19 cellular contexts compared by ENCODE assay signal in genomic region chr16:49601541-49601940, GRCh38.
DNase-seq lines count a peak whose midpoint lies in the region; ATAC-seq and TF ChIP-seq lines count a peak whose summit lies in the region.
"Had no signal": no experiment of that assay in that cellular context is flagged by ENCODE, and none has a peak within 500 bp of the region (broad histone marks: within the 10 kb centered on the region; RNA-seq: fewer than 3 reads in every experiment).

No MANE protein-coding gene starts in this region.

- H3K27ac Mint-ChIP-seq in type B pancreatic cell (no peak overlapping the region), CD14-positive monocyte (no peak overlapping the region)
- H3K27ac Mint-ChIP-seq in activated CD4-positive, alpha-beta T cell treated with anti-CD3 and anti-CD28 coated beads, Interleukin-2, amount 10 ng/mL, durations not matched to agents 24 days and 14 days, result no peak overlapping the region
- H3K27ac Mint-ChIP-seq: CD8-positive, alpha-beta memory T cell; HFFc6 had no signal

- H3K27me3 Mint-ChIP-seq in type B pancreatic cell, result peaks cover 4% of the 10 kb centered on the region
- peaks cover 0 to 4% (median 3%) of the 10 kb centered on the region in 3 donors for H3K27me3 Mint-ChIP-seq in CD14-positive monocyte (ENCODE audit: low read depth in 3 of 3)
- H3K27me3 Mint-ChIP-seq in activated CD4-positive, alpha-beta T cell treated with anti-CD3 and anti-CD28 coated beads, Interleukin-2, amount 10 ng/mL, durations not matched to agents 24 days and 14 days, result no peaks in the 10 kb centered on the region

- H3K9me3 Mint-ChIP-seq in type B pancreatic cell, result no peaks in the 10 kb centered on the region
- no peaks in the 10 kb centered on the region for H3K9me3 Mint-ChIP-seq in CD14-positive monocyte
- H3K9me3 Mint-ChIP-seq in activated CD4-positive, alpha-beta T cell treated with anti-CD3 and anti-CD28 coated beads, Interleukin-2, amount 10 ng/mL, durations not matched to agents 24 days and 14 days, result no peaks in the 10 kb centered on the region
- H3K9me3 Mint-ChIP-seq: CD8-positive, alpha-beta memory T cell; HFFc6 had no signal

- TF ChIP-seq CTCF in type B pancreatic cell (conservative IDR thresholded peaks at IDR 0.05) (no peak), CD14-positive monocyte (IDR thresholded peaks at IDR 0.05) (no peak)

- H3K36me3 Mint-ChIP-seq in type B pancreatic cell (no peaks in the 10 kb centered on the region), CD14-positive monocyte (no peaks in the 10 kb centered on the region)
- no peaks in the 10 kb centered on the region for H3K36me3 Mint-ChIP-seq in activated CD4-positive, alpha-beta T cell treated with anti-CD3 and anti-CD28 coated beads, Interleukin-2, amount 10 ng/mL, durations not matched to agents 24 days and 14 days (ENCODE audit: low read depth)
- H3K36me3 Mint-ChIP-seq: CD8-positive, alpha-beta memory T cell had no signal

- intact Hi-C loops in cardiac septum (cut with DNase I) (loop anchor here (10.0 kb wide), 1 partner anchor 323 kb away; no protein-coding TSS in a partner anchor), Right ventricle myocardium superior (cut with DNase I) (no loop called here), CD14-positive monocyte (cut with micrococcal nuclease) (no loop called here)
- intact Hi-C loops in activated CD4-positive, alpha-beta T cell treated with anti-CD3 and anti-CD28 coated beads, Interleukin-2, amount 10 ng/mL, durations not matched to agents 24 days and 14 days (cut with micrococcal nuclease), result no loop called here

- H3K4me3 Mint-ChIP-seq in type B pancreatic cell (no peak overlapping the region), CD14-positive monocyte (no peak overlapping the region)
- no peak overlapping the region for H3K4me3 Mint-ChIP-seq in activated CD4-positive, alpha-beta T cell treated with anti-CD3 and anti-CD28 coated beads, Interleukin-2, amount 10 ng/mL, durations not matched to agents 24 days and 14 days
- H3K4me3 Mint-ChIP-seq: CD8-positive, alpha-beta memory T cell; HFFc6 had no signal

- H3K4me1 Mint-ChIP-seq in type B pancreatic cell (ENCODE audit: unreplicated experiment), result peaks cover 55% of the 10 kb centered on the region
- no peaks in the 10 kb centered on the region for H3K4me1 Mint-ChIP-seq in CD14-positive monocyte
- no peaks in the 10 kb centered on the region for H3K4me1 Mint-ChIP-seq in activated CD4-positive, alpha-beta T cell treated with anti-CD3 and anti-CD28 coated beads, Interleukin-2, amount 10 ng/mL, durations not matched to agents 24 days and 14 days
- H3K4me1 Mint-ChIP-seq: CD8-positive, alpha-beta memory T cell had no signal

- no peak for ATAC-seq in Right ventricle myocardium superior (ENCODE audit: poor library complexity)

- DNase-seq in cardiac septum (ENCODE audit: low spot score) (peak; percentile 29), Right ventricle myocardium superior (no peak), ecto neural progenitor cell (ENCODE audit: low spot score) (peak; percentile 29), mesenteric fat pad (ENCODE audit: low spot score) (peak; percentile 72), type B pancreatic cell (ENCODE audit: extremely low spot score, unreplicated experiment) (peak; percentile 64), CD14-positive monocyte (ENCODE audit: low spot score) (no peak), hippocampal formation (lab: John Stamatoyannopoulos, UW) (no peak)
- DNase-seq in activated CD4-positive, alpha-beta T cell treated with anti-CD3 and anti-CD28 coated beads, Interleukin-2, amount 10 ng/mL, durations not matched to agents 24 days and 14 days, result no peak
- DNase-seq: BE2C; CD8-positive, alpha-beta memory T cell; GM23248; HFFc6; KG1; MV-4-11; NCI-H2107; NCI-H2227 treated with DMSO at 0.1 percent for 48 hours; NCI-H510A treated with DMSO at 0.1 percent for 48 hours; NCI-H774; SHP77 treated with DMSO at 0.1 percent for 48 hours had no signal

Comparison
In these comparisons a context has a peak if more than half of its experiments do, and no peak if none do; other contexts are left out.
1. DNase-seq: peak in cardiac septum (single experiment), ecto neural progenitor cell (single experiment), mesenteric fat pad (single experiment) and type B pancreatic cell (single experiment); none in Right ventricle myocardium superior (single experiment), CD14-positive monocyte (single experiment), activated CD4-positive, alpha-beta T cell treated with anti-CD3 and anti-CD28 coated beads, Interleukin-2, amount 10 ng/mL, durations not matched to agents 24 days and 14 days (single experiment) and hippocampal formation (0 of 2).